In the genomic region with DNA sequence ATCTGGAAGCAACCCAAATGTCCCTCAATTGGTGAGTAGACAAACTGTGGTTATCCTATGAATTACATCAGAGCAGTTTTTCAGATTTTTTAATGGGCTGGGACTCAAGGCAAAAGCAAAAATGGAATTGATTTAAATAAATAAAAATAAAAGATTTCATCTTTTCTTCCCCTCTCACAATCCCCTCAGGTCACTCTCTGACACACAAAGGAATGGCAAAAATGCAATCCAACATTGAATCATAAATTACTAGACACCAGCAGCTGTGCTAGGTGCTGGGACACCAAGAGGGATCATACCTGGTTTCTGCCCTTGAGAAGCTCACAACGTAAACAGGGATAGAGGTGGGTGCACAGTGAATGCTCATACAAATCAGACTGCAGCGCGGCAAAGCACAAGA, we compare ENCODE assay signal across 26 cellular contexts. TPM values are rescaled to one million over a fixed set of nuclear protein-coding genes. Genes with fewer than 3 reads are reported as not detected.
"Had no signal": no experiment of that assay in that cellular context is flagged by ENCODE, and none has a peak within 500 bp of the region (broad histone marks: within the 10 kb centered on the region; RNA-seq: fewer than 3 reads in every experiment).

No MANE protein-coding gene starts in this region.

- H3K9me3 ChIP-seq: ascending aorta, body of pancreas, Peyer's patch, SJSA1 had no signal

- H3K9me3 Mint-ChIP-seq: activated CD8-positive, alpha-beta T cell treated with anti-CD3 and anti-CD28 coated beads for 36 hours had no signal

- H3K27me3 ChIP-seq: ascending aorta, body of pancreas, Peyer's patch, SJSA1 had no signal

- H3K27ac Mint-ChIP-seq: activated CD8-positive, alpha-beta T cell treated with anti-CD3 and anti-CD28 coated beads for 36 hours; activated naive CD4-positive, alpha-beta T cell treated with anti-CD3 and anti-CD28 coated beads, Interleukin-2, amount 10 ng/mL, durations not matched to agents 7 days and 5 days; T-helper 2 cell treated with Interferon-gamma antibody and Interleukin-4, amounts not matched to agents 5 μg/mL and 100 μg/mL, for 36 hours had no signal

- H3K4me3 Mint-ChIP-seq: activated CD8-positive, alpha-beta T cell treated with anti-CD3 and anti-CD28 coated beads for 36 hours; activated naive CD4-positive, alpha-beta T cell treated with anti-CD3 and anti-CD28 coated beads, Interleukin-2, amount 10 ng/mL, durations not matched to agents 7 days and 5 days; T-helper 2 cell treated with Interferon-gamma antibody and Interleukin-4, amounts not matched to agents 5 μg/mL and 100 μg/mL, for 36 hours had no signal

- ATAC-seq: activated CD4-positive, CD25-positive, alpha-beta regulatory T cell treated with anti-CD3 and anti-CD28 coated beads, Interleukin-2, amount 50 U/mL, for 24 hours; activated CD8-positive, alpha-beta T cell treated with anti-CD3 and anti-CD28 coated beads for 36 hours; body of pancreas; SK-N-SH treated with all-trans-retinoic acid at 6 μM for 48 hours had no signal

- H3K27ac ChIP-seq: ascending aorta, Peyer's patch, RWPE1, SJSA1 had no signal

- DNase-seq: activated CD4-positive, alpha-beta T cell treated with anti-CD3 and anti-CD28 coated beads for 4 hours; activated CD8-positive, alpha-beta memory T cell treated with anti-CD3 and anti-CD28 coated beads, Interleukin-2, amount 50 U/mL, for 4 hours; activated CD8-positive, alpha-beta T cell treated with anti-CD3 and anti-CD28 coated beads for 36 hours; activated naive CD4-positive, alpha-beta T cell treated with anti-CD3 and anti-CD28 coated beads, Interleukin-2, amount 10 ng/mL, durations not matched to agents 7 days and 5 days; amniotic stem cell; Kasumi-1; KBM-7; NCI-H1092; NCI-H1417 treated with DMSO at 0.1 percent for 48 hours; NCI-H1694; NCI-H2029; NCI-H510A treated with DMSO at 0.1 percent for 48 hours; NCI-H69; NK-92 treated with Interleukin-12 subunit alpha and Interleukin-12 subunit beta, amount 100 ng/mL, for 24 hours; OCI-M1; Peyer's patch; SHP77; SW 1271 had no signal

- H3K4me3 ChIP-seq: ascending aorta, body of pancreas, Peyer's patch, SJSA1 had no signal

- H3K36me3 ChIP-seq: ascending aorta, Peyer's patch, SJSA1 had no signal

RNA-seq across cellular contexts. Expression of a gene that starts 58.8 kb away (rescaled TPM):
- total RNA-seq: activated CD8-positive, alpha-beta T cell treated with anti-CD3 and anti-CD28 coated beads for 36 hours; ascending aorta; body of pancreas; Peyer's patch; SJSA1; T-helper 1 cell treated with Interleukin-12 subunit alpha and Interleukin-12 subunit beta and Interleukin-4 antibody, amounts not matched to agents 30 ng/mL and 1 ng/mL, for 36 hours had no signal
